1 cellular context compared by ENCODE assay signal in genomic region chr16:2007081-2007836, GRCh38.
TF ChIP-seq lines count a peak whose summit lies in the region.

No MANE protein-coding gene starts in this region.

TF ChIP-seq in neural cell, 6 proteins besides CTCF, POLR2A, EP300 and RAD21 (continued from another document):
- no peak for TF ChIP-seq REST (IDR thresholded peaks at IDR 0.05; ENCODE audit: borderline replicate concordance)
